ENCODE assay signal across 13 cellular contexts in the genomic region with DNA sequence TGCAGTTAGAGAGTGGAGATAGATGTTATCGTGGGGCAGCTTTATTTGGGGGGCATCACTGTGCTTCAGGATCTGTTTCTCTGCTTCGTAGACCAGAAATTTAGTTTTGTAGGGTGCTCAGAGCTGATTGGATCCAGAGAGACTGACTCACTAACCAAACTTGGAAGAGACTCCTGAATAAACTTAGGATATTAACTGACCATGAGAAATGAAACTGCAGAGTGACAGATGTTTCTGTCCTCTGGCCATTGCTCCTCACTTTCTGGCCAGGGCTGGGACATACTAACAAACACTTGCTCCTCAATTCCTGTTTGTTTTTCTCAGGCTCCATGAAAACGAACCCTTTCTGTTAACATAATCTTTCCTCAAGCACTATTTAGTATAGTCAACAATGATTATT. TPM values are rescaled to one million over a fixed set of nuclear protein-coding genes. Genes with fewer than 3 reads are reported as not detected.
DNase-seq lines count a peak whose midpoint lies in the region; ATAC-seq and TF ChIP-seq lines count a peak whose summit lies in the region.
"Had no signal": no experiment of that assay in that cellular context is flagged by ENCODE, and none has a peak within 500 bp of the region (broad histone marks: within the 10 kb centered on the region; RNA-seq: fewer than 3 reads in every experiment).

No MANE protein-coding gene starts in this region.

- no peak for ATAC-seq in heart left ventricle
- no peak for ATAC-seq in left cardiac atrium
- ATAC-seq: GM23338 had no signal

- no peak for TF ChIP-seq POLR2A in heart left ventricle (IDR thresholded peaks at IDR 0.05)
- TF ChIP-seq POLR2A in vagina (IDR thresholded peaks at IDR 0.05), result no peak
- no peak for TF ChIP-seq POLR2A in tibial nerve (IDR thresholded peaks at IDR 0.05)

- H3K36me3 Mint-ChIP-seq in brain, result peaks cover 31% of the 10 kb centered on the region
- peaks cover 26% of the 10 kb centered on the region for H3K36me3 Mint-ChIP-seq in activated CD4-positive, alpha-beta T cell treated with anti-CD3 and anti-CD28 coated beads, Interleukin-2, amount 10 ng/mL, durations not matched to agents 24 days and 14 days (ENCODE audit: low read depth)

- H3K4me3 ChIP-seq in heart left ventricle (peak overlapping the region in 1 of 12 donors; percentile 11), vagina (no peak overlapping the region), tibial nerve (no peak overlapping the region)
- H3K4me3 ChIP-seq: GM23338 had no signal

- H3K9me3 ChIP-seq in heart left ventricle (no peaks in the 10 kb centered on the region), vagina (no peaks in the 10 kb centered on the region), tibial nerve (no peaks in the 10 kb centered on the region)

- DNase-seq in heart left ventricle, result no peak
- no peak for DNase-seq in left cardiac atrium
- peak; percentile 14 to 24 for DNase-seq in lung microvascular endothelial cell (ENCODE audit: low read depth in 2 of 2)
- no peak for DNase-seq in vagina (ENCODE audit: extremely low spot score in 2 of 2)
- no peak for DNase-seq in effector CD4-positive, alpha-beta T cell
- no peak for DNase-seq in activated CD4-positive, alpha-beta T cell treated with anti-CD3 and anti-CD28 coated beads, Interleukin-2, amount 10 ng/mL, durations not matched to agents 24 days and 14 days
- DNase-seq in tibial nerve (ENCODE audit: low spot score in 2 of 2), result no peak
- DNase-seq: activated CD4-positive, alpha-beta T cell treated with anti-CD3 and anti-CD28 coated beads for 4 hours; anterior cingulate cortex; NCI-H1694 had no signal

- H3K4me1 ChIP-seq in heart left ventricle (peaks cover 10 to 73% (median 56%) of the 10 kb centered on the region in 12 donors), vagina (peaks cover 61% of the 10 kb centered on the region), tibial nerve (peaks cover 0 to 72% (median 32%) of the 10 kb centered on the region in 4 donors)
- H3K4me1 ChIP-seq: parathyroid adenoma had no signal

- H3K4me3 Mint-ChIP-seq in brain, result peak overlapping the region in 2 of 5 experiments; percentile 16 to 44
- no peak overlapping the region for H3K4me3 Mint-ChIP-seq in activated CD4-positive, alpha-beta T cell treated with anti-CD3 and anti-CD28 coated beads, Interleukin-2, amount 10 ng/mL, durations not matched to agents 24 days and 14 days
- H3K4me3 Mint-ChIP-seq: GM23338 had no signal

- H3K27me3 ChIP-seq in heart left ventricle (no peaks in the 10 kb centered on the region), vagina (no peaks in the 10 kb centered on the region), tibial nerve (no peaks in the 10 kb centered on the region)

- H3K27me3 Mint-ChIP-seq in brain, result peaks cover 4% of the 10 kb centered on the region
- no peaks in the 10 kb centered on the region for H3K27me3 Mint-ChIP-seq in activated CD4-positive, alpha-beta T cell treated with anti-CD3 and anti-CD28 coated beads, Interleukin-2, amount 10 ng/mL, durations not matched to agents 24 days and 14 days

- peak overlapping the region in 8 of 12 donors; percentile 2 to 40 (median 20) for H3K27ac ChIP-seq in heart left ventricle
- peak overlapping the region; percentile 44 for H3K27ac ChIP-seq in vagina
- H3K27ac ChIP-seq in tibial nerve, result peak overlapping the region in 2 of 4 donors; percentile 8 to 50
- H3K27ac ChIP-seq: parathyroid adenoma had no signal

- H3K4me1 Mint-ChIP-seq in brain, result peaks cover 54% of the 10 kb centered on the region
- H3K4me1 Mint-ChIP-seq in activated CD4-positive, alpha-beta T cell treated with anti-CD3 and anti-CD28 coated beads, Interleukin-2, amount 10 ng/mL, durations not matched to agents 24 days and 14 days, result peaks cover 40% of the 10 kb centered on the region

- TF ChIP-seq EP300 in tibial nerve (IDR thresholded peaks at IDR 0.05), result no peak

- H3K36me3 ChIP-seq in heart left ventricle (peaks cover 0 to 4% (median 0%) of the 10 kb centered on the region in 9 donors), vagina (no peaks in the 10 kb centered on the region), tibial nerve (no peaks in the 10 kb centered on the region)

- peak overlapping the region in 3 of 5 experiments; percentile 14 to 57 (median 43) for H3K27ac Mint-ChIP-seq in brain
- H3K27ac Mint-ChIP-seq in activated CD4-positive, alpha-beta T cell treated with anti-CD3 and anti-CD28 coated beads, Interleukin-2, amount 10 ng/mL, durations not matched to agents 24 days and 14 days, result no peak overlapping the region
- H3K27ac Mint-ChIP-seq: GM23338 had no signal

- 40 to 67% (median 51%) methylated on average over 3 of the region's 3 CpGs for WGBS in heart left ventricle, 4 donors
- whole genome bisulfite sequencing in tibial nerve, 2 donors, result 46 to 47% methylated on average over 3 of the region's 3 CpGs

- peaks cover 0 to 6% (median 0%) of the 10 kb centered on the region in 5 experiments for H3K9me3 Mint-ChIP-seq in brain
- H3K9me3 Mint-ChIP-seq in activated CD4-positive, alpha-beta T cell treated with anti-CD3 and anti-CD28 coated beads, Interleukin-2, amount 10 ng/mL, durations not matched to agents 24 days and 14 days, result no peaks in the 10 kb centered on the region
- H3K9me3 Mint-ChIP-seq: GM23338 had no signal

- intact Hi-C loops in heart left ventricle (cut with DNase I), result loop anchor here in 3 of 10 donors (5.0 to 10.0 kb wide), 3 partner anchors 60 to 100 kb away; a partner anchor contains a TSS
- intact Hi-C loops in left cardiac atrium (cut with DNase I), result loop anchor here in 1 of 2 donors (5.0 kb wide), 1 partner anchor 65 kb away; a partner anchor contains a TSS
- intact Hi-C loops in vagina (cut with DNase I), result no loop called here
- intact Hi-C loops in activated CD4-positive, alpha-beta T cell treated with anti-CD3 and anti-CD28 coated beads, Interleukin-2, amount 10 ng/mL, durations not matched to agents 24 days and 14 days (cut with micrococcal nuclease), result no loop called here

- TF ChIP-seq CTCF in heart left ventricle (IDR thresholded peaks at IDR 0.05) (no peak), brain (conservative IDR thresholded peaks at IDR 0.05) (no peak), vagina (IDR thresholded peaks at IDR 0.05) (no peak), tibial nerve (IDR thresholded peaks at IDR 0.05) (no peak)

RNA-seq across cellular contexts. Expression of a gene that starts 4.3 kb away (rescaled TPM):
- total RNA-seq in heart left ventricle (10 to 100 TPM; 16.8 to 28.6 (median 21.4) TPM), left cardiac atrium (10 to 100 TPM; 17.0 to 19.3 TPM), lung microvascular endothelial cell (2.8 and 4.8 TPM in 2 replicates), vagina (21.6 TPM), tibial nerve (10 to 100 TPM; 21.6 to 36.3 (median 32.6) TPM)
- polyA plus RNA-seq in heart left ventricle (10 to 100 TPM in 1 of 2 donors, 1 to 10 TPM in 1; 9.7 to 21.2 TPM), brain (ENCODE audit: insufficient read depth, low read depth, low replicate concordance) (19.9 TPM)
- total RNA-seq in activated CD4-positive, alpha-beta T cell treated with anti-CD3 and anti-CD28 coated beads, Interleukin-2, amount 10 ng/mL, durations not matched to agents 24 days and 14 days, result 30.0 and 30.6 TPM in 2 replicates

RNA-seq across cellular contexts. Expression of a gene that starts 36.8 kb away (rescaled TPM):
- total RNA-seq in heart left ventricle (10 to 100 TPM; 55.7 to 95.7 (median 73.0) TPM), left cardiac atrium (100 to 1,000 TPM in 1 of 2 donors, 10 to 100 TPM in 1; 98.1 to 104 TPM), lung microvascular endothelial cell (231 and 283 TPM in 2 replicates), vagina (99.2 TPM), tibial nerve (100 to 1,000 TPM in 3 of 4 donors, 10 to 100 TPM in 1; 88.2 to 132 (median 119) TPM)
- polyA plus RNA-seq in heart left ventricle (100 to 1,000 TPM in 1 of 2 donors, 10 to 100 TPM in 1; 73.3 to 152 TPM), brain (ENCODE audit: insufficient read depth, low read depth, low replicate concordance) (143 TPM)
- total RNA-seq in activated CD4-positive, alpha-beta T cell treated with anti-CD3 and anti-CD28 coated beads, Interleukin-2, amount 10 ng/mL, durations not matched to agents 24 days and 14 days, result 101 and 108 TPM in 2 replicates

Comparison
In these comparisons a context has a peak if more than half of its experiments do, and no peak if none do; other contexts are left out.
1. DNase-seq: peak in lung microvascular endothelial cell (2 of 2); none in heart left ventricle (0 of 5), left cardiac atrium (single experiment), vagina (0 of 2), effector CD4-positive, alpha-beta T cell (single experiment), activated CD4-positive, alpha-beta T cell treated with anti-CD3 and anti-CD28 coated beads, Interleukin-2, amount 10 ng/mL, durations not matched to agents 24 days and 14 days (single experiment) and tibial nerve (0 of 2).